In genomic region chr6:128259735-128260685, GRCh38 we compare ENCODE assay signal across 9 cellular contexts.
A peak's percentile ranks its signal among the peaks of the same experiment; 100 is the strongest.
DNase-seq lines count a peak whose midpoint lies in the region; ATAC-seq, FAIRE-seq and TF ChIP-seq lines count a peak whose summit lies in the region.
"Had no signal": no experiment of that assay in that cellular context is flagged by ENCODE, and none has a peak within 500 bp of the region (broad histone marks: within the 10 kb centered on the region; RNA-seq: fewer than 3 reads in every experiment).

No MANE protein-coding gene starts in this region.

- no peak for TF ChIP-seq RAD21 in SK-N-SH (IDR thresholded peaks at IDR 0.05; ENCODE audit: low read length)

- no peak for TF ChIP-seq CTCF in CD14-positive monocyte (IDR thresholded peaks at IDR 0.05)
- no peak for TF ChIP-seq CTCF in choroid plexus epithelial cell (conservative IDR thresholded peaks at IDR 0.05; ENCODE audit: low read depth, low read length)
- TF ChIP-seq CTCF in SK-N-SH (IDR thresholded peaks at IDR 0.05), result no peak
- TF ChIP-seq CTCF in PC-9 (conservative IDR thresholded peaks at IDR 0.05), result no peak

- H3K27me3 Mint-ChIP-seq in CD14-positive monocyte (ENCODE audit: low read depth in 3 of 3), result peaks cover 0 to 1% (median 0%) of the 10 kb centered on the region in 3 donors

- H3K9me3 ChIP-seq in SK-N-SH (no peaks in the 10 kb centered on the region), PC-9 (ENCODE audit: insufficient read depth, low read depth) (no peaks in the 10 kb centered on the region; the same call in 1 of the 2 replicates)

- H3K27ac ChIP-seq in SK-N-SH (ENCODE audit: low read depth in 2 of 2, low read length in 1 of 2) (no peak overlapping the region), PC-9 (no peak overlapping the region)

- no peaks in the 10 kb centered on the region for H3K27me3 ChIP-seq in SK-N-SH (ENCODE audit: insufficient read depth)
- no peaks in the 10 kb centered on the region for H3K27me3 ChIP-seq in PC-9 (ENCODE audit: insufficient read depth, low read depth)

- CTCF ChIA-PET in SK-N-SH (lab: Yijun Ruan, JAX) (no interaction called here), PC-9 (lab: Charles Lee) (no interaction called here)

- no peak for TF ChIP-seq EP300 in SK-N-SH (IDR thresholded peaks at IDR 0.05; ENCODE audit: borderline replicate concordance in 1 of 2, low read depth in 1 of 2, low read length in 1 of 2)

- intact Hi-C loops in CD14-positive monocyte (cut with micrococcal nuclease), result no loop called here
- intact Hi-C loops in PC-9 (cut with micrococcal nuclease; ENCODE audit: unreplicated experiment), result no loop called here

- POLR2A ChIA-PET in SK-N-SH (lab: Yijun Ruan, JAX) (no interaction called here), PC-9 (lab: Charles Lee; ENCODE audit: unreplicated experiment) (no interaction called here)

- ATAC-seq in GM19455 (IDR thresholded peaks at IDR 0.05; ENCODE audit: unreplicated experiment) (peak; percentile 50), HG03139 (IDR thresholded peaks at IDR 0.05; ENCODE audit: unreplicated experiment) (peak; percentile 44)

- no peak for FAIRE-seq in frontal cortex (lab: Jason Lieb, UNC)

- DNase-seq in CD14-positive monocyte (ENCODE audit: low spot score), result no peak
- DNase-seq in choroid plexus epithelial cell (ENCODE audit: low read depth), result peak; percentile 25
- no peak for DNase-seq in NCI-H128 (lab: John Stamatoyannopoulos, UW; ENCODE audit: unreplicated experiment)
- no peak for DNase-seq in frontal cortex (ENCODE audit: low spot score in 2 of 2)
- no peak for DNase-seq in SK-N-SH
- DNase-seq in PC-9, result no peak
- DNase-seq: Kasumi-1 had no signal

- H3K36me3 Mint-ChIP-seq in CD14-positive monocyte, result no peaks in the 10 kb centered on the region

- H3K4me3 Mint-ChIP-seq in CD14-positive monocyte, result peak overlapping the region; percentile 7 to 72

- no peaks in the 10 kb centered on the region for H3F3A ChIP-seq in SK-N-SH (replicated peaks; ENCODE audit: insufficient read depth)
- H3F3A ChIP-seq in PC-9 (ENCODE audit: insufficient read depth, low read depth), result peaks cover 4% of the 10 kb centered on the region; the same call in 1 of the 2 replicates

- H3K9me2 ChIP-seq in SK-N-SH (no peaks in the 10 kb centered on the region), PC-9 (ENCODE audit: insufficient read depth) (no peaks in the 10 kb centered on the region; the same call in 1 of the 2 replicates)

- H3K9ac ChIP-seq in SK-N-SH, result no peak overlapping the region

- peak overlapping the region in 3 of 7 donors; percentile 9 to 27 (median 27) for H3K27ac Mint-ChIP-seq in CD14-positive monocyte

- no peak overlapping the region for H3K4me3 ChIP-seq in choroid plexus epithelial cell (ENCODE audit: low read depth, low read length)
- H3K4me3 ChIP-seq in SK-N-SH (ENCODE audit: low read depth in 2 of 2, low read length in 1 of 2), result no peak overlapping the region
- H3K4me3 ChIP-seq in PC-9, result no peak overlapping the region

- H3K36me3 ChIP-seq in SK-N-SH (replicated peaks in 1 of 2; ENCODE audit: control insufficient read depth in 1 of 2, insufficient read depth in 2 of 2, low read length in 1 of 2) (no peaks in the 10 kb centered on the region), PC-9 (ENCODE audit: low read depth) (no peaks in the 10 kb centered on the region)

- H3K79me2 ChIP-seq in SK-N-SH (ENCODE audit: insufficient read depth) (no peaks in the 10 kb centered on the region), PC-9 (ENCODE audit: low read depth) (no peaks in the 10 kb centered on the region)

- H3K4me1 Mint-ChIP-seq in CD14-positive monocyte, result peaks cover 13% of the 10 kb centered on the region

- H3K9me3 Mint-ChIP-seq in CD14-positive monocyte, result peaks cover 0 to 9% (median 4%) of the 10 kb centered on the region in 7 donors

- WGBS in SK-N-SH (ENCODE audit: low lambda C conversion rate), result 93% methylated on average over 6 of the region's 6 CpGs

- no peaks in the 10 kb centered on the region; a peak in 1 of 4 replicates for H3K4me1 ChIP-seq in SK-N-SH (ENCODE audit: control insufficient read depth in 1 of 2, insufficient read depth in 2 of 2, low read depth in 1 of 2, low read length in 1 of 2)
- no peaks in the 10 kb centered on the region for H3K4me1 ChIP-seq in PC-9 (replicated peaks; ENCODE audit: insufficient read depth)

- H2AFZ ChIP-seq in SK-N-SH (ENCODE audit: low read depth) (no peak overlapping the region), PC-9 (no peak overlapping the region)

- H3K4me2 ChIP-seq in SK-N-SH (no peak overlapping the region; the same call in 1 of the 2 replicates), PC-9 (no peak overlapping the region)

- H4K20me1 ChIP-seq in SK-N-SH (ENCODE audit: insufficient read depth), result no peaks in the 10 kb centered on the region
- 0 out of 2 replicates have a peak, but pooled peaks cover 5% of the 10 kb centered on the region for H4K20me1 ChIP-seq in PC-9 (ENCODE audit: insufficient read depth)

- no TSS peak for BruUV-seq in PC-9 (replicated peaks; lab: Mats Ljungman, UMichigan)

TF ChIP-seq in SK-N-SH, 30 proteins besides CTCF, POLR2A, EP300 and RAD21:
- no peak for TF ChIP-seq TCF12 (IDR thresholded peaks at IDR 0.05)
- TF ChIP-seq GATA2 (CRISPR knock-in tag; IDR thresholded peaks at IDR 0.05), result no peak
- no peak for TF ChIP-seq RFX5 (IDR thresholded peaks at IDR 0.05; ENCODE audit: low read length)
- no peak for TF ChIP-seq CHD2 (IDR thresholded peaks at IDR 0.05; ENCODE audit: low read length, partially characterized antibody)
- no peak for TF ChIP-seq SIN3A (IDR thresholded peaks at IDR 0.05; ENCODE audit: borderline replicate concordance, low read depth, low read length)
- TF ChIP-seq RCOR1 (IDR thresholded peaks at IDR 0.05; ENCODE audit: low read length), result no peak
- TF ChIP-seq TAF1 (IDR thresholded peaks at IDR 0.05; ENCODE audit: borderline replicate concordance, low read depth, low read length), result no peak
- no peak for TF ChIP-seq ZBTB33 (IDR thresholded peaks at IDR 0.05; ENCODE audit: borderline replicate concordance, low read depth)
- TF ChIP-seq, protein P1, sequence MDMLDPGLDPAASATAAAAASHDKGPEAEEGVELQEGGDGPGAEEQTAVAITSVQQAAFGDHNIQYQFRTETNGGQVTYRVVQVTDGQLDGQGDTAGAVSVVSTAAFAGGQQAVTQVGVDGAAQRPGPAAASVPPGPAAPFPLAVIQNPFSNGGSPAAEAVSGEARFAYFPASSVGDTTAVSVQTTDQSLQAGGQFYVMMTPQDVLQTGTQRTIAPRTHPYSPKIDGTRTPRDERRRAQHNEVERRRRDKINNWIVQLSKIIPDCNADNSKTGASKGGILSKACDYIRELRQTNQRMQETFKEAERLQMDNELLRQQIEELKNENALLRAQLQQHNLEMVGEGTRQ (IDR thresholded peaks at IDR 0.05; ENCODE audit: borderline replicate concordance, low read depth, low read length), result no peak
- TF ChIP-seq, protein P2, sequence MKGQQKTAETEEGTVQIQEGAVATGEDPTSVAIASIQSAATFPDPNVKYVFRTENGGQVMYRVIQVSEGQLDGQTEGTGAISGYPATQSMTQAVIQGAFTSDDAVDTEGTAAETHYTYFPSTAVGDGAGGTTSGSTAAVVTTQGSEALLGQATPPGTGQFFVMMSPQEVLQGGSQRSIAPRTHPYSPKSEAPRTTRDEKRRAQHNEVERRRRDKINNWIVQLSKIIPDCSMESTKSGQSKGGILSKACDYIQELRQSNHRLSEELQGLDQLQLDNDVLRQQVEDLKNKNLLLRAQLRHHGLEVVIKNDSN (IDR thresholded peaks at IDR 0.05; ENCODE audit: borderline replicate concordance, low read depth), result no peak
- no peak for TF ChIP-seq RXRA (IDR thresholded peaks at IDR 0.05; ENCODE audit: borderline replicate concordance, low read depth)
- TF ChIP-seq, protein P3, sequence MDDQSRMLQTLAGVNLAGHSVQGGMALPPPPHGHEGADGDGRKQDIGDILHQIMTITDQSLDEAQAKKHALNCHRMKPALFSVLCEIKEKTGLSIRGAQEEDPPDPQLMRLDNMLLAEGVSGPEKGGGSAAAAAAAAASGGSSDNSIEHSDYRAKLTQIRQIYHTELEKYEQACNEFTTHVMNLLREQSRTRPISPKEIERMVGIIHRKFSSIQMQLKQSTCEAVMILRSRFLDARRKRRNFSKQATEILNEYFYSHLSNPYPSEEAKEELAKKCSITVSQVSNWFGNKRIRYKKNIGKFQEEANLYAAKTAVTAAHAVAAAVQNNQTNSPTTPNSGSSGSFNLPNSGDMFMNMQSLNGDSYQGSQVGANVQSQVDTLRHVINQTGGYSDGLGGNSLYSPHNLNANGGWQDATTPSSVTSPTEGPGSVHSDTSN (IDR thresholded peaks at IDR 0.05), result no peak
- no peak for TF ChIP-seq NRF1 (IDR thresholded peaks at IDR 0.05; ENCODE audit: low read depth, low read length)
TF ChIP-seq in SK-N-SH: peak in this region for 0.
